1 cellular context compared by ENCODE assay signal in the genomic region with DNA sequence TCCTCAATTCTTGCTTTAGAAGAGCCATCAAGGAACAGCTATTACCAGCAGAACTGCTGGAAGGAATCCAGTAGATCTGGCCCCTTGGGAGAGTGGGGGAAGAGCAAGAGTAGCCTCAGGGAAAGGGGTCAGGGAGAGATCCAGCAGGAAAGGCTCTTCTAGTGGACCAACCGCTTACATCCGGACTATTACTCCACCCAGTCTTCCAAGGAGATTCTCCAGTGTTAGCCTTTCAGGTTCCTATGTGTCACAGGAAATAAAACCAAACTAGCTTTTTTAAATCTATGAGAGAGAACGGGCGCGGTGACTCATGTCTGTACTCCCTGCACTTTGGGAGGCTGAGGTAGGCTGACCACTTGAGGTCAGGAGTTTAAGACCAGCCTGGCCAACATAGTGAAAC.
TF ChIP-seq lines count a peak whose summit lies in the region.

No MANE protein-coding gene starts in this region.

TF ChIP-seq in HEK293, 187 proteins besides CTCF, POLR2A, EP300 and RAD21 (continued from another document):
- TF ChIP-seq, protein P1, sequence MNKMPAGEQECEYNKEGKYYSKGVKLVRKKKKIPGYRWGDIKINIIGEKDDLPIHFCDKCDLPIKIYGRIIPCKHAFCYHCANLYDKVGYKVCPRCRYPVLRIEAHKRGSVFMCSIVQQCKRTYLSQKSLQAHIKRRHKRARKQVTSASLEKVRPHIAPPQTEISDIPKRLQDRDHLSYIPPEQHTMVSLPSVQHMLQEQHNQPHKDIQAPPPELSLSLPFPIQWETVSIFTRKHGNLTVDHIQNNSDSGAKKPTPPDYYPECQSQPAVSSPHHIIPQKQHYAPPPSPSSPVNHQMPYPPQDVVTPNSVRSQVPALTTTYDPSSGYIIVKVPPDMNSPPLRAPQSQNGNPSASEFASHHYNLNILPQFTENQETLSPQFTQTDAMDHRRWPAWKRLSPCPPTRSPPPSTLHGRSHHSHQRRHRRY (tag by site-specific recombination; IDR thresholded peaks at IDR 0.05): no peak
- TF ChIP-seq, protein P2, sequence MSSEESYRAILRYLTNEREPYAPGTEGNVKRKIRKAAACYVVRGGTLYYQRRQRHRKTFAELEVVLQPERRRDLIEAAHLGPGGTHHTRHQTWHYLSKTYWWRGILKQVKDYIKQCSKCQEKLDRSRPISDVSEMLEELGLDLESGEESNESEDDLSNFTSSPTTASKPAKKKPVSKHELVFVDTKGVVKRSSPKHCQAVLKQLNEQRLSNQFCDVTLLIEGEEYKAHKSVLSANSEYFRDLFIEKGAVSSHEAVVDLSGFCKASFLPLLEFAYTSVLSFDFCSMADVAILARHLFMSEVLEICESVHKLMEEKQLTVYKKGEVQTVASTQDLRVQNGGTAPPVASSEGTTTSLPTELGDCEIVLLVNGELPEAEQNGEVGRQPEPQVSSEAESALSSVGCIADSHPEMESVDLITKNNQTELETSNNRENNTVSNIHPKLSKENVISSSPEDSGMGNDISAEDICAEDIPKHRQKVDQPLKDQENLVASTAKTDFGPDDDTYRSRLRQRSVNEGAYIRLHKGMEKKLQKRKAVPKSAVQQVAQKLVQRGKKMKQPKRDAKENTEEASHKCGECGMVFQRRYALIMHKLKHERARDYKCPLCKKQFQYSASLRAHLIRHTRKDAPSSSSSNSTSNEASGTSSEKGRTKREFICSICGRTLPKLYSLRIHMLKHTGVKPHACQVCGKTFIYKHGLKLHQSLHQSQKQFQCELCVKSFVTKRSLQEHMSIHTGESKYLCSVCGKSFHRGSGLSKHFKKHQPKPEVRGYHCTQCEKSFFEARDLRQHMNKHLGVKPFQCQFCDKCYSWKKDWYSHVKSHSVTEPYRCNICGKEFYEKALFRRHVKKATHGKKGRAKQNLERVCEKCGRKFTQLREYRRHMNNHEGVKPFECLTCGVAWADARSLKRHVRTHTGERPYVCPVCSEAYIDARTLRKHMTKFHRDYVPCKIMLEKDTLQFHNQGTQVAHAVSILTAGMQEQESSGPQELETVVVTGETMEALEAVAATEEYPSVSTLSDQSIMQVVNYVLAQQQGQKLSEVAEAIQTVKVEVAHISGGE (tag by site-specific recombination; conservative IDR thresholded peaks at IDR 0.05; ENCODE audit: low read depth): no peak
